ENCODE assay signal across 17 cellular contexts in genomic region chr15:31025996-31026395, GRCh38. TPM values are rescaled to one million over a fixed set of nuclear protein-coding genes. Genes with fewer than 3 reads are reported as not detected.
DNase-seq lines count a peak whose midpoint lies in the region; ATAC-seq, FAIRE-seq and TF ChIP-seq lines count a peak whose summit lies in the region.
"Had no signal": no experiment of that assay in that cellular context is flagged by ENCODE, and none has a peak within 500 bp of the region (broad histone marks: within the 10 kb centered on the region; RNA-seq: fewer than 3 reads in every experiment).

No MANE protein-coding gene starts in this region.

- intact Hi-C loops in Caco-2 (cut with micrococcal nuclease; ENCODE audit: unreplicated experiment), result loop anchor here (1.0 to 2.0 kb wide), 3 partner anchors 8 to 194 kb away; no protein-coding TSS in a partner anchor

- H3K4me3 Mint-ChIP-seq in Caco-2 (ENCODE audit: unreplicated experiment), result no peak overlapping the region
- H3K4me3 Mint-ChIP-seq in neural progenitor cell, result peak overlapping the region; percentile 13
- H3K4me3 Mint-ChIP-seq in osteocyte (ENCODE audit: unreplicated experiment), result no peak overlapping the region
- H3K4me3 Mint-ChIP-seq: CD14-positive monocyte; CD8-positive, alpha-beta T cell had no signal

- peak overlapping the region; percentile 81 for H3K27ac Mint-ChIP-seq in Caco-2 (ENCODE audit: unreplicated experiment)
- H3K27ac Mint-ChIP-seq in neural progenitor cell, result no peak overlapping the region
- no peak overlapping the region for H3K27ac Mint-ChIP-seq in osteocyte (ENCODE audit: unreplicated experiment)
- H3K27ac Mint-ChIP-seq: CD14-positive monocyte; CD8-positive, alpha-beta T cell had no signal

- peak overlapping the region; percentile 91 for H3K27ac ChIP-seq in RWPE1
- H3K27ac ChIP-seq in H1 (ENCODE audit: low read depth, low read length), result no peak overlapping the region
- no peak overlapping the region for H3K27ac ChIP-seq in neural progenitor cell
- H3K27ac ChIP-seq: 22Rv1 had no signal

- TF ChIP-seq CTCF in Caco-2 (IDR thresholded peaks at IDR 0.05; ENCODE audit: insufficient read depth in 1 of 2, low read depth in 1 of 2, low read length in 1 of 2, severe bottlenecking in 1 of 2, unreplicated experiment in 1 of 2) (no peak), RWPE1 (conservative IDR thresholded peaks at IDR 0.05; ENCODE audit: low read depth) (no peak), H1 (IDR thresholded peaks at IDR 0.05; ENCODE audit: control extremely low read depth in 1 of 3, insufficient read depth in 1 of 3, low read depth in 1 of 3, low read length in 3 of 3) (no peak), neural progenitor cell (IDR thresholded peaks at IDR 0.05) (no peak), osteocyte (IDR thresholded peaks at IDR 0.05) (no peak)

- no peak overlapping the region for H2BK20ac ChIP-seq in H1 (ENCODE audit: low read length)

- no peak overlapping the region for H4K5ac ChIP-seq in H1 (ENCODE audit: insufficient read length, low read depth, low read length)

- TF ChIP-seq POLR2A in H1 (IDR thresholded peaks at IDR 0.05; ENCODE audit: control extremely low read depth in 1 of 2, low read depth in 2 of 2, low read length in 2 of 2), result no peak

- H3K36me3 ChIP-seq in Caco-2 (ENCODE audit: control insufficient read depth, insufficient read depth, low read length) (no peaks in the 10 kb centered on the region), H1 (ENCODE audit: control insufficient read depth in 2 of 4, insufficient read depth in 4 of 4, low read length in 3 of 4) (no peaks in the 10 kb centered on the region), neural progenitor cell (no peaks in the 10 kb centered on the region)

- no peak overlapping the region for H3K18ac ChIP-seq in H1 (ENCODE audit: extremely low read depth, low read length)

- no peaks in the 10 kb centered on the region for H3F3A ChIP-seq in neural progenitor cell (ENCODE audit: low read depth)

- H3K9me3 ChIP-seq in Caco-2 (no peaks in the 10 kb centered on the region), H1 (ENCODE audit: insufficient read depth in 2 of 2, low read depth in 1 of 2, low read length in 1 of 2) (no peaks in the 10 kb centered on the region), neural progenitor cell (ENCODE audit: low read depth) (no peaks in the 10 kb centered on the region)

- no peak overlapping the region for H3K4me3 ChIP-seq in Caco-2 (ENCODE audit: low read depth, low read length)
- H3K4me3 ChIP-seq in H1 (ENCODE audit: extremely low read depth in 1 of 4, insufficient read depth in 2 of 4, low read depth in 3 of 4, low read length in 4 of 4), result no peak overlapping the region
- no peak overlapping the region for H3K4me3 ChIP-seq in neural progenitor cell

- peaks cover 37% of the 10 kb centered on the region for H3K4me1 ChIP-seq in Caco-2
- peaks cover 0 to 12% (median 7%) of the 10 kb centered on the region in 4 experiments; a peak in 6 of 7 replicates for H3K4me1 ChIP-seq in H1 (replicated peaks in 1 of 4; ENCODE audit: control insufficient read depth in 3 of 4, insufficient read depth in 4 of 4, low read length in 3 of 4)
- H3K4me1 ChIP-seq in neural progenitor cell, result peaks cover 6% of the 10 kb centered on the region

- H3K4ac ChIP-seq in H1 (replicated peaks; ENCODE audit: insufficient read length, low read depth, low read length), result peak overlapping the region; percentile 57

- no peak for TF ChIP-seq EP300 in H1 (IDR thresholded peaks at IDR 0.05; ENCODE audit: borderline replicate concordance in 1 of 2, low read depth in 2 of 2, low read length in 2 of 2)

- ATAC-seq in GM18502 (IDR thresholded peaks at IDR 0.05; ENCODE audit: poor library complexity, unreplicated experiment) (no peak), GM21390 (IDR thresholded peaks at IDR 0.05; ENCODE audit: unreplicated experiment) (no peak)
- ATAC-seq: CD8-positive, alpha-beta T cell; HepG2 had no signal

- CTCF ChIA-PET in Caco-2 (lab: Charles Lee), result interaction anchor here (2.5 kb wide), 1 partner anchor 8 kb away, joined by 19 read pairs; no protein-coding TSS in a partner anchor
- CTCF ChIA-PET in RWPE1 (lab: Yijun Ruan, JAX), result no interaction called here
- CTCF ChIA-PET in H1 (lab: Charles Lee; ENCODE audit: partially characterized antibody), result interaction anchor here (1.0 to 1.3 kb wide), 3 partner anchors 12 to 103 kb away, joined by 3 to 4 read pairs (median 4); no protein-coding TSS in a partner anchor

- H3K14ac ChIP-seq in H1 (ENCODE audit: insufficient read length), result no peak overlapping the region

- DNase-seq in Caco-2, result no peak
- DNase-seq in RWPE1 (ENCODE audit: low spot score), result no peak
- DNase-seq in H1 (ENCODE audit: low read depth in 1 of 2, low spot score in 2 of 2), result no peak
- DNase-seq in neural progenitor cell (ENCODE audit: low spot score), result no peak
- no peak for DNase-seq in osteocyte (ENCODE audit: extremely low spot score, unreplicated experiment)
- DNase-seq in activated CD4-positive, CD25-positive, alpha-beta regulatory T cell treated with anti-CD3 and anti-CD28 coated beads, Interleukin-2, amount 50 U/mL, for 72 hours, result no peak
- DNase-seq: CD8-positive, alpha-beta T cell; COR-L47; DND-41; GDM1; H7 had no signal

- peaks cover 38% of the 10 kb centered on the region for H3K4me1 Mint-ChIP-seq in Caco-2 (ENCODE audit: low read depth, unreplicated experiment)
- H3K4me1 Mint-ChIP-seq in neural progenitor cell, result peaks cover 5% of the 10 kb centered on the region
- peaks cover 28% of the 10 kb centered on the region for H3K4me1 Mint-ChIP-seq in osteocyte (ENCODE audit: unreplicated experiment)

- H2AK5ac ChIP-seq in H1 (ENCODE audit: low read depth, low read length), result no peak overlapping the region

- H3K27me3 ChIP-seq in Caco-2 (replicated peaks; ENCODE audit: control insufficient read depth, insufficient read depth, low read length) (no peaks in the 10 kb centered on the region), H1 (replicated peaks in 1 of 4; ENCODE audit: control insufficient read depth in 3 of 4, extremely low read depth in 1 of 4, insufficient read depth in 3 of 4, low read length in 3 of 4) (no peaks in the 10 kb centered on the region; a peak in 1 of 7 replicates), neural progenitor cell (no peaks in the 10 kb centered on the region)

- no peak overlapping the region for H3K23ac ChIP-seq in H1 (ENCODE audit: insufficient read length)

- H3K9me3 Mint-ChIP-seq in Caco-2 (ENCODE audit: unreplicated experiment), result no peaks in the 10 kb centered on the region
- H3K9me3 Mint-ChIP-seq in neural progenitor cell, result no peaks in the 10 kb centered on the region
- no peaks in the 10 kb centered on the region for H3K9me3 Mint-ChIP-seq in osteocyte (ENCODE audit: unreplicated experiment)
- H3K9me3 Mint-ChIP-seq: CD8-positive, alpha-beta T cell had no signal

- no peak overlapping the region for H2BK5ac ChIP-seq in H1 (ENCODE audit: low read depth, low read length)

- H3K9ac ChIP-seq in H1 (replicated peaks in 1 of 4; ENCODE audit: extremely low read depth in 1 of 4, low read depth in 3 of 4, low read length in 3 of 4) (no peak overlapping the region), neural progenitor cell (no peak overlapping the region)

- no peak overlapping the region for H2BK15ac ChIP-seq in H1 (ENCODE audit: low read length)

- no TSS peak for BruUV-seq in Caco-2 (replicated peaks; lab: Mats Ljungman, UMichigan)

- peak overlapping the region; percentile 30 for H4K91ac ChIP-seq in H1 (replicated peaks; ENCODE audit: insufficient read length, low read length)

- H2BK120ac ChIP-seq in H1 (replicated peaks; ENCODE audit: low read depth, low read length), result no peak overlapping the region

- H3K27me3 Mint-ChIP-seq in Caco-2 (ENCODE audit: insufficient read depth, unreplicated experiment), result no peaks in the 10 kb centered on the region
- H3K27me3 Mint-ChIP-seq in neural progenitor cell (ENCODE audit: insufficient read depth, low read depth), result peaks cover 2% of the 10 kb centered on the region
- no peaks in the 10 kb centered on the region for H3K27me3 Mint-ChIP-seq in osteocyte (ENCODE audit: unreplicated experiment)

- peaks cover 21% of the 10 kb centered on the region for H3K36me3 Mint-ChIP-seq in Caco-2 (ENCODE audit: insufficient read depth, unreplicated experiment)
- H3K36me3 Mint-ChIP-seq in neural progenitor cell, result no peaks in the 10 kb centered on the region
- H3K36me3 Mint-ChIP-seq in osteocyte (ENCODE audit: unreplicated experiment), result no peaks in the 10 kb centered on the region
- H3K36me3 Mint-ChIP-seq: CD14-positive monocyte; CD8-positive, alpha-beta T cell had no signal

- H3K56ac ChIP-seq in H1 (replicated peaks; ENCODE audit: insufficient read length, low read depth, low read length), result no peak overlapping the region

- no peak for TF ChIP-seq RAD21 in H1 (IDR thresholded peaks at IDR 0.05 in 1 of 2, conservative IDR thresholded peaks at IDR 0.05 in 1 of 2; ENCODE audit: low read depth in 2 of 2, low read length in 2 of 2)

- POLR2A ChIA-PET in Caco-2 (lab: Charles Lee), result no interaction called here
- POLR2A ChIA-PET in RWPE1 (lab: Yijun Ruan, JAX; ENCODE audit: low non-redundant PET), result no interaction called here
- POLR2A ChIA-PET in H1 (lab: Charles Lee; ENCODE audit: partially characterized antibody), result interaction anchor here (1.1 to 1.7 kb wide), 3 partner anchors 11 to 41 kb away, joined by 3 to 4 read pairs (median 3); no protein-coding TSS in a partner anchor

- H3K79me2 ChIP-seq in H1 (ENCODE audit: control insufficient read depth in 1 of 2, insufficient read depth in 2 of 2, low read length in 2 of 2) (no peaks in the 10 kb centered on the region), neural progenitor cell (ENCODE audit: low read depth) (no peaks in the 10 kb centered on the region)

- FAIRE-seq in H1 (lab: Jason Lieb, UNC), result no peak
- FAIRE-seq: HepG2, HTR-8/SVneo had no signal

- peak overlapping the region; percentile 20; the same call in 1 of the 2 replicates for H2BK12ac ChIP-seq in H1 (ENCODE audit: low read depth, low read length)

- no peaks in the 10 kb centered on the region for H3K23me2 ChIP-seq in H1 (ENCODE audit: low read depth, low read length)

- H4K20me1 ChIP-seq in H1 (replicated peaks in 1 of 2; ENCODE audit: control insufficient read depth in 1 of 2, insufficient read depth in 2 of 2, low read length in 2 of 2), result no peaks in the 10 kb centered on the region
- H4K20me1 ChIP-seq in neural progenitor cell (ENCODE audit: low read depth), result no peaks in the 10 kb centered on the region

- WGBS in H1 (ENCODE audit: extremely low coverage in 1 of 2, insufficient coverage in 1 of 2, insufficient read length in 1 of 2, insufficient replicate concordance in 2 of 2, low coverage in 1 of 2, low lambda C conversion rate in 2 of 2, missing lambda C conversion rate in 1 of 2), 2 experiments, result 94% methylated on average over 25 of the region's 25 CpGs; no CpG with 5 or more reads in 1 of the 2 experiments

- no peak overlapping the region for H3K4me2 ChIP-seq in H1 (ENCODE audit: insufficient read depth in 1 of 2, low read depth in 2 of 2, low read length in 2 of 2)
- no peak overlapping the region for H3K4me2 ChIP-seq in neural progenitor cell

- no peaks in the 10 kb centered on the region for H3K79me1 ChIP-seq in H1 (ENCODE audit: low read depth, low read length)

- no peak overlapping the region for H4K8ac ChIP-seq in H1 (ENCODE audit: extremely low read depth, insufficient read depth, low read length)

- 0 out of 2 replicates have a peak overlapping the region, but pooled peaks have one; percentile 57 for H2AFZ ChIP-seq in H1 (ENCODE audit: low read length)
- peak overlapping the region; percentile 12 for H2AFZ ChIP-seq in neural progenitor cell (replicated peaks)

RNA-seq across cellular contexts. Expression of gene MTMR10, which starts 34.6 kb away (rescaled TPM):
- total RNA-seq in Caco-2 (2022) (27.5 and 33.2 TPM in 2 replicates), neural progenitor cell (ENCODE audit: low replicate concordance) (8.8 and 18.7 TPM in 2 replicates), osteocyte (23.3 and 23.7 TPM in 2 replicates)
- total RNA-seq in H1 (2021; fragmentation: NEBNext Ultra II Directional; extraction: Animal tissue kit (Norgen Biotek cat#: 25700)), result 13.1 and 13.7 TPM in 2 replicates
- 3.7 and 3.8 TPM in 2 replicates for polyA plus RNA-seq in H1 (2011; rRNA removed)
- 5.7 TPM for polyA plus RNA-seq in H1 (2011; cell fraction: cytosol; rRNA removed)
- 6.2 TPM for polyA plus RNA-seq in H1 (2011; cell fraction: nucleus; rRNA removed)
- 6.5 to 9.4 TPM (median 7.7 TPM) in 4 replicates for polyA plus RNA-seq in H1 (2012, experiment 1 of 2)
- polyA plus RNA-seq in H1 (2012, experiment 2 of 2), result 0.83 TPM
- 7.4 TPM for polyA plus RNA-seq in H1 (2013, experiment 1 of 2)
- 6.8 TPM for polyA plus RNA-seq in H1 (2013, experiment 2 of 2)
- polyA minus RNA-seq in H1 (2011; rRNA and poly(A)+ RNA removed), result 10.3 and 14.0 TPM in 2 replicates
- polyA minus RNA-seq in H1 (2011; cell fraction: cytosol; rRNA and poly(A)+ RNA removed), result 8.7 TPM
- 23.1 TPM for polyA minus RNA-seq in H1 (2011; cell fraction: nucleus; rRNA and poly(A)+ RNA removed)
